Comparison of ENCODE assay signal across 9 cellular contexts in the genomic region with DNA sequence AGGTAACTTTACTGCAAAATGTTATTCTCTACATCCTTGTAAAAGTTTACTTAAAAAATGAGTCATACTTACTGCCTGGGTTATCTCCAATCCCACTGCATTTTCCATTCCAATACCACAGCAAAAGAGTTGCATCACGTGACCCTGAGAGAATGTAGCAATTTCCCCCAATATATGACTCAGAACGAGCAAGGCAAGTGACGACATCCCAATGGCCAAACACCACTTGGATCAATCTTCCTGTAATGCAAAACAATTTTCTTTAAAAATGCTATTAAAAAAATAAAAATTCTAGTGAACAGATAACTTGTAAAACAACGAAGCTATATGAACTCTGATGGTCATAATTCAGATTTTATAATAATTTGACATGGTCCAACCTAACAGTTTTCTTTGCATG.
DNase-seq lines count a peak whose midpoint lies in the region; ATAC-seq and TF ChIP-seq lines count a peak whose summit lies in the region.
"Had no signal": no experiment of that assay in that cellular context is flagged by ENCODE, and none has a peak within 500 bp of the region (broad histone marks: within the 10 kb centered on the region; RNA-seq: fewer than 3 reads in every experiment).

No MANE protein-coding gene starts in this region.

- H3K9me3 Mint-ChIP-seq in activated T-cell treated with anti-CD3 and anti-CD28 coated beads, Interleukin-2, amount 50 U/mL, for 24 hours = no peaks in the 10 kb centered on the region
- no peaks in the 10 kb centered on the region for H3K9me3 Mint-ChIP-seq in natural killer cell
- no peaks in the 10 kb centered on the region for H3K9me3 Mint-ChIP-seq in activated CD8-positive, alpha-beta memory T cell treated with anti-CD3 and anti-CD28 coated beads, Interleukin-2, amount 10 ng/mL, durations not matched to agents 7 days and 5 days (ENCODE audit: low read depth)
- H3K9me3 Mint-ChIP-seq: T-cell had no signal

- CTCF ChIA-PET in activated CD8-positive, alpha-beta memory T cell treated with anti-CD3 and anti-CD28 coated beads, Interleukin-2, amount 10 ng/mL, durations not matched to agents 7 days and 5 days (lab: Charles Lee) = no interaction called here

- H3K4me3 Mint-ChIP-seq in activated T-cell treated with anti-CD3 and anti-CD28 coated beads, Interleukin-2, amount 50 U/mL, for 24 hours = no peak overlapping the region
- H3K4me3 Mint-ChIP-seq in natural killer cell = no peak overlapping the region
- no peak overlapping the region for H3K4me3 Mint-ChIP-seq in activated CD8-positive, alpha-beta memory T cell treated with anti-CD3 and anti-CD28 coated beads, Interleukin-2, amount 10 ng/mL, durations not matched to agents 7 days and 5 days
- H3K4me3 Mint-ChIP-seq: T-cell had no signal

- no peak for TF ChIP-seq CTCF in natural killer cell (IDR thresholded peaks at IDR 0.05)

- ATAC-seq in HG03469 (IDR thresholded peaks at IDR 0.05; ENCODE audit: unreplicated experiment) (no peak), natural killer cell (no peak)
- no peak for ATAC-seq in activated CD8-positive, alpha-beta memory T cell treated with anti-CD3 and anti-CD28 coated beads, Interleukin-2, amount 10 ng/mL, durations not matched to agents 7 days and 5 days
- ATAC-seq: T-cell had no signal

- peak overlapping the region; percentile 49 for H3K27ac Mint-ChIP-seq in activated T-cell treated with anti-CD3 and anti-CD28 coated beads, Interleukin-2, amount 50 U/mL, for 24 hours
- no peak overlapping the region for H3K27ac Mint-ChIP-seq in natural killer cell
- no peak overlapping the region for H3K27ac Mint-ChIP-seq in activated CD8-positive, alpha-beta memory T cell treated with anti-CD3 and anti-CD28 coated beads, Interleukin-2, amount 10 ng/mL, durations not matched to agents 7 days and 5 days
- H3K27ac Mint-ChIP-seq: T-cell had no signal

- peaks cover 21% of the 10 kb centered on the region for H3K4me1 Mint-ChIP-seq in activated T-cell treated with anti-CD3 and anti-CD28 coated beads, Interleukin-2, amount 50 U/mL, for 24 hours (ENCODE audit: low read depth)
- H3K4me1 Mint-ChIP-seq in natural killer cell = no peaks in the 10 kb centered on the region
- H3K4me1 Mint-ChIP-seq in activated CD8-positive, alpha-beta memory T cell treated with anti-CD3 and anti-CD28 coated beads, Interleukin-2, amount 10 ng/mL, durations not matched to agents 7 days and 5 days = peaks cover 2% of the 10 kb centered on the region

- peaks cover 27% of the 10 kb centered on the region for H3K36me3 Mint-ChIP-seq in activated T-cell treated with anti-CD3 and anti-CD28 coated beads, Interleukin-2, amount 50 U/mL, for 24 hours (ENCODE audit: low read depth)
- H3K36me3 Mint-ChIP-seq in natural killer cell = no peaks in the 10 kb centered on the region
- peaks cover 8% of the 10 kb centered on the region for H3K36me3 Mint-ChIP-seq in activated CD8-positive, alpha-beta memory T cell treated with anti-CD3 and anti-CD28 coated beads, Interleukin-2, amount 10 ng/mL, durations not matched to agents 7 days and 5 days

- DNase-seq in A172 (ENCODE audit: low spot score) (peak; percentile 89), HS-5 (ENCODE audit: low read depth) (peak; percentile 90), hepatic stellate cell (ENCODE audit: low spot score) (peak; percentile 59), NCI-H526 treated with DMSO at 0.1 percent for 48 hours (lab: John Stamatoyannopoulos, UW) (no peak), natural killer cell (no peak)
- no peak for DNase-seq in activated T-cell treated with anti-CD3 and anti-CD28 coated beads, Interleukin-2, amount 50 U/mL, for 24 hours
- DNase-seq in activated CD8-positive, alpha-beta memory T cell treated with anti-CD3 and anti-CD28 coated beads, Interleukin-2, amount 10 ng/mL, durations not matched to agents 7 days and 5 days = no peak
- DNase-seq: T-cell had no signal

- intact Hi-C loops in natural killer cell (cut with micrococcal nuclease) = no loop called here

- no peaks in the 10 kb centered on the region for H3K27me3 Mint-ChIP-seq in activated T-cell treated with anti-CD3 and anti-CD28 coated beads, Interleukin-2, amount 50 U/mL, for 24 hours
- no peaks in the 10 kb centered on the region for H3K27me3 Mint-ChIP-seq in natural killer cell (ENCODE audit: low read depth in 2 of 2)
- no peaks in the 10 kb centered on the region for H3K27me3 Mint-ChIP-seq in activated CD8-positive, alpha-beta memory T cell treated with anti-CD3 and anti-CD28 coated beads, Interleukin-2, amount 10 ng/mL, durations not matched to agents 7 days and 5 days
- H3K27me3 Mint-ChIP-seq: T-cell had no signal

Comparison
In these comparisons a context has a peak if more than half of its experiments do, and no peak if none do; other contexts are left out.
1. DNase-seq: peak in A172 (single experiment), HS-5 (single experiment) and hepatic stellate cell (single experiment); none in activated T-cell treated with anti-CD3 and anti-CD28 coated beads, Interleukin-2, amount 50 U/mL, for 24 hours (single experiment), NCI-H526 treated with DMSO at 0.1 percent for 48 hours (single experiment), natural killer cell (single experiment) and activated CD8-positive, alpha-beta memory T cell treated with anti-CD3 and anti-CD28 coated beads, Interleukin-2, amount 10 ng/mL, durations not matched to agents 7 days and 5 days (single experiment).